2 cellular contexts compared by ENCODE assay signal in the genomic region with DNA sequence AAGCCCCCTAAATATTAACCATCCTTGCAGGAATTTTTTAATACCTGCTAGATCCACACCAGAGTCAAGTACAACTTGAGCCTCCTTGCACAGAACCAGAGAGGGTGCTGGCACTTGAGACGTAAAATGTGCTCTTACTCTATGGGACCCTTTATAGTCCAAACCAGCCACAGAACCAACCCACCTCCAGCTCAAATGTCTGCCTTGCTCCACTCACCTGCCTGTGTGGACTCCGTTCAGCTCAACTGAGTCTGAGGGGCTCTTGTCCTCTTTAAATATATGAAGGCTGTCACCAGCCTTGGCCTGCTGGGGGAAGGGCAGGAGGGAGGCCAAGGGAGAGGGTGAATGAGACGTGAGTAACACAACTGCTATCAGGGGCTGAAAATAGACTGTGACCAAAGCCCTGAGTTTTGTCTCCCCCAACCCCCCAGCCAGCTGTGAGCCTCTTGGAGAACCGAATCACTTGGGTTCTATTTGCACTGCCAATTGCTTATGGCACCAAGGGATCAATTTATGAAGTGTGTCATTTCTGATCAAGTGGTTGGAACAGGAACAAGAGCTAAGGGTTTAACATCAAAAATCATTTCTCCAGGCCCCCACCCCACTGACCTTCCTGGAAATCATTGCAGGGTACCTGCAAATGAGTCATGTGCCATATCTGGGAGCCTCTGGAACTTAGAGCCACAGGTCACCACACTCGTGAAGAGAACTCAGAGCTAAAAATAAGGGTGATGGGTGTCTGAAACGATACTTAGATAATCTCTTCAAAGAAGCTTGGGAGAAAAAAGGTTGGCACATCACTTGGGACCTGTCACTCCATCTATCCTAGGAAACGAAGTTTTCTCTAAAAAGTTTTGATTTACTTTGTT.
TF ChIP-seq lines count a peak whose summit lies in the region.

Gene CSRP3 (minus strand): TSS at position 247 of the 869 bp plus-strand sequence. CDS start 9,535 bp downstream, outside the sequence.

TF ChIP-seq in IMR-90, 13 proteins besides CTCF, POLR2A, EP300 and RAD21:
- TF ChIP-seq, protein P1, sequence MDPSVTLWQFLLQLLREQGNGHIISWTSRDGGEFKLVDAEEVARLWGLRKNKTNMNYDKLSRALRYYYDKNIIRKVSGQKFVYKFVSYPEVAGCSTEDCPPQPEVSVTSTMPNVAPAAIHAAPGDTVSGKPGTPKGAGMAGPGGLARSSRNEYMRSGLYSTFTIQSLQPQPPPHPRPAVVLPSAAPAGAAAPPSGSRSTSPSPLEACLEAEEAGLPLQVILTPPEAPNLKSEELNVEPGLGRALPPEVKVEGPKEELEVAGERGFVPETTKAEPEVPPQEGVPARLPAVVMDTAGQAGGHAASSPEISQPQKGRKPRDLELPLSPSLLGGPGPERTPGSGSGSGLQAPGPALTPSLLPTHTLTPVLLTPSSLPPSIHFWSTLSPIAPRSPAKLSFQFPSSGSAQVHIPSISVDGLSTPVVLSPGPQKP (IDR thresholded peaks at IDR 0.05; ENCODE audit: borderline replicate concordance, low read depth, low read length): no peak
- TF ChIP-seq MAFK (IDR thresholded peaks at IDR 0.05; ENCODE audit: low read depth, low read length): no peak
- TF ChIP-seq SMC3 (IDR thresholded peaks at IDR 0.05; ENCODE audit: low read depth, low read length): no peak
- no peak for TF ChIP-seq RCOR1 (IDR thresholded peaks at IDR 0.05; ENCODE audit: insufficient replicate concordance, low read length)
- TF ChIP-seq RFX5 (IDR thresholded peaks at IDR 0.05; ENCODE audit: low read depth, low read length): no peak

TF ChIP-seq in K562, 482 proteins besides CTCF, POLR2A, EP300 and RAD21:
- TF ChIP-seq FOSL1 (tag; conservative IDR thresholded peaks at IDR 0.05) (peak; percentile 35), ZBTB5 (IDR thresholded peaks at IDR 0.05) (no peak)
- TF ChIP-seq, protein P2, sequence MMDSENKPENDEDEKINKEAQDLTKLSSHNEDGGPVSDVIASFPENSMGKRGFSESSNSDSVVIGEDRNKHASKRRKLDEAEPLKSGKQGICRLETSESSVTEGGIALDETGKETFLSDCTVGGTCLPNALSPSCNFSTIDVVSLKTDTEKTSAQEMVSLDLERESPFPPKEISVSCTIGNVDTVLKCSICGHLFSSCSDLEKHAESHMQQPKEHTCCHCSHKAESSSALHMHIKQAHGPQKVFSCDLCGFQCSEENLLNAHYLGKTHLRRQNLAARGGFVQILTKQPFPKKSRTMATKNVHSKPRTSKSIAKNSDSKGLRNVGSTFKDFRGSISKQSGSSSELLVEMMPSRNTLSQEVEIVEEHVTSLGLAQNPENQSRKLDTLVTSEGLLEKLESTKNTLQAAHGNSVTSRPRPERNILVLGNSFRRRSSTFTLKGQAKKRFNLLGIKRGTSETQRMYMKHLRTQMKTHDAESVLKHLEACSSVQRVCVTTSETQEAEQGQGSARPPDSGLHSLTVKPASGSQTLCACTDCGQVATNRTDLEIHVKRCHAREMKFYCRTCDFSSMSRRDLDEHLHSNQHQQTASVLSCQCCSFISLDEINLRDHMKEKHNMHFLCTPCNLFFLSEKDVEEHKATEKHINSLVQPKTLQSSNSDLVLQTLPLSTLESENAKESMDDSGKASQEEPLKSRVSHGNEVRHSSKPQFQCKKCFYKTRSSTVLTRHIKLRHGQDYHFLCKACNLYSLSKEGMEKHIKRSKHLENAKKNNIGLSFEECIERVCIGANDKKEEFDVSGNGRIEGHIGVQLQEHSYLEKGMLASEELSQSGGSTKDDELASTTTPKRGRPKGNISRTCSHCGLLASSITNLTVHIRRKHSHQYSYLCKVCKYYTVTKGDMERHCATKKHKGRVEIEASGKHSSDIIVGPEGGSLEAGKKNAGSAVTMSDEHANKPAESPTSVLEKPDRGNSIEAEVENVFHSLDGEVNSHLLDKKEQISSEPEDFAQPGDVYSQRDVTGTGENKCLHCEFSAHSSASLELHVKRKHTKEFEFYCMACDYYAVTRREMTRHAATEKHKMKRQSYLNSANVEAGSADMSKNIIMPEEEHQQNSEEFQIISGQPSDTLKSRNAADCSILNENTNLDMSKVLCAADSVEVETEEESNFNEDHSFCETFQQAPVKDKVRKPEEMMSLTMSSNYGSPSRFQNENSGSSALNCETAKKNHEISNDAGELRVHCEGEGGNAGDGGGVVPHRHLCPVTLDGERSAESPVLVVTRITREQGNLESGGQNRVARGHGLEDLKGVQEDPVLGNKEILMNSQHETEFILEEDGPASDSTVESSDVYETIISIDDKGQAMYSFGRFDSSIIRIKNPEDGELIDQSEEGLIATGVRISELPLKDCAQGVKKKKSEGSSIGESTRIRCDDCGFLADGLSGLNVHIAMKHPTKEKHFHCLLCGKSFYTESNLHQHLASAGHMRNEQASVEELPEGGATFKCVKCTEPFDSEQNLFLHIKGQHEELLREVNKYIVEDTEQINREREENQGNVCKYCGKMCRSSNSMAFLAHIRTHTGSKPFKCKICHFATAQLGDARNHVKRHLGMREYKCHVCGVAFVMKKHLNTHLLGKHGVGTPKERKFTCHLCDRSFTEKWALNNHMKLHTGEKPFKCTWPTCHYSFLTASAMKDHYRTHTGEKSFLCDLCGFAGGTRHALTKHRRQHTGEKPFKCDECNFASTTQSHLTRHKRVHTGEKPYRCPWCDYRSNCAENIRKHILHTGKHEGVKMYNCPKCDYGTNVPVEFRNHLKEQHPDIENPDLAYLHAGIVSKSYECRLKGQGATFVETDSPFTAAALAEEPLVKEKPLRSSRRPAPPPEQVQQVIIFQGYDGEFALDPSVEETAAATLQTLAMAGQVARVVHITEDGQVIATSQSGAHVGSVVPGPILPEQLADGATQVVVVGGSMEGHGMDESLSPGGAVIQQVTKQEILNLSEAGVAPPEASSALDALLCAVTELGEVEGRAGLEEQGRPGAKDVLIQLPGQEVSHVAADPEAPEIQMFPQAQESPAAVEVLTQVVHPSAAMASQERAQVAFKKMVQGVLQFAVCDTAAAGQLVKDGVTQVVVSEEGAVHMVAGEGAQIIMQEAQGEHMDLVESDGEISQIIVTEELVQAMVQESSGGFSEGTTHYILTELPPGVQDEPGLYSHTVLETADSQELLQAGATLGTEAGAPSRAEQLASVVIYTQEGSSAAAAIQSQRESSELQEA (IDR thresholded peaks at IDR 0.05; ENCODE audit: low read depth): no peak
